22 cellular contexts compared by ENCODE assay signal in genomic region chr9:92513349-92513748, GRCh38. TPM values are rescaled to one million over a fixed set of nuclear protein-coding genes. Genes with fewer than 3 reads are reported as not detected.
DNase-seq lines count a peak whose midpoint lies in the region; ATAC-seq and TF ChIP-seq lines count a peak whose summit lies in the region.
"Had no signal": no experiment of that assay in that cellular context is flagged by ENCODE, and none has a peak within 500 bp of the region (broad histone marks: within the 10 kb centered on the region; RNA-seq: fewer than 3 reads in every experiment).

No MANE protein-coding gene starts in this region.

- H3K4me1 ChIP-seq in BLaER1 = peaks cover 25% of the 10 kb centered on the region
- H3K4me1 ChIP-seq in mucosa of descending colon (ENCODE audit: low read depth) = no peaks in the 10 kb centered on the region
- H3K4me1 ChIP-seq: A549 had no signal

- H3K9me3 Mint-ChIP-seq in osteocyte (ENCODE audit: unreplicated experiment) = peaks cover 3% of the 10 kb centered on the region
- H3K9me3 Mint-ChIP-seq: CD8-positive, alpha-beta T cell had no signal

- H3K9me3 ChIP-seq in BLaER1 = no peaks in the 10 kb centered on the region
- H3K9me3 ChIP-seq in mucosa of descending colon = no peaks in the 10 kb centered on the region
- H3K9me3 ChIP-seq: A549, HAP-1 had no signal

- peak overlapping the region; percentile 53 for H3K4me2 ChIP-seq in BLaER1
- H3K4me2 ChIP-seq: A549 had no signal

- H3K27me3 ChIP-seq in BLaER1 = no peaks in the 10 kb centered on the region

- peaks cover 39% of the 10 kb centered on the region for H3K4me1 Mint-ChIP-seq in osteocyte (ENCODE audit: unreplicated experiment)

- no peaks in the 10 kb centered on the region for H3K27me3 Mint-ChIP-seq in osteocyte (ENCODE audit: unreplicated experiment)

- ATAC-seq in Right ventricle myocardium superior (ENCODE audit: poor library complexity) (peak; percentile 12), left cardiac atrium (no peak), mucosa of descending colon (no peak)
- ATAC-seq: A549; CD8-positive, alpha-beta T cell had no signal

- peaks cover 21% of the 10 kb centered on the region for H3K36me3 Mint-ChIP-seq in osteocyte (ENCODE audit: unreplicated experiment)
- H3K36me3 Mint-ChIP-seq: CD8-positive, alpha-beta T cell had no signal

- intact Hi-C loops in Right ventricle myocardium superior (cut with DNase I) = no loop called here
- intact Hi-C loops in left cardiac atrium (cut with DNase I) = no loop called here
- intact Hi-C loops in mucosa of descending colon (cut with DNase I, micrococcal nuclease) = no loop called here

- H3K4me3 ChIP-seq in BLaER1 (no peak overlapping the region), coronary artery (peak overlapping the region; percentile 8), mucosa of descending colon (no peak overlapping the region)
- H3K4me3 ChIP-seq: A549, GM23248, HAP-1 had no signal

- H3K36me3 ChIP-seq in BLaER1 (no peaks in the 10 kb centered on the region), mucosa of descending colon (ENCODE audit: low read depth) (no peaks in the 10 kb centered on the region)
- H3K36me3 ChIP-seq: HAP-1 had no signal

- H3K9ac ChIP-seq in BLaER1 = no peak overlapping the region
- H3K9ac ChIP-seq: GM23248 had no signal

- no peaks in the 10 kb centered on the region for H4K20me1 ChIP-seq in BLaER1

- peak overlapping the region; percentile 75 for H3K27ac Mint-ChIP-seq in osteocyte (ENCODE audit: unreplicated experiment)
- H3K27ac Mint-ChIP-seq: CD8-positive, alpha-beta T cell had no signal

- H3K27ac ChIP-seq in BLaER1 = no peak overlapping the region; the same call in 1 of the 2 replicates
- H3K27ac ChIP-seq in coronary artery = peak overlapping the region; percentile 63 to 81
- H3K27ac ChIP-seq: 22Rv1, A549, GM23248, HL-60 had no signal

- H3K4me3 Mint-ChIP-seq in osteocyte (ENCODE audit: unreplicated experiment) = no peak overlapping the region
- H3K4me3 Mint-ChIP-seq: CD8-positive, alpha-beta T cell had no signal

- no peak for TF ChIP-seq CTCF in coronary artery (IDR thresholded peaks at IDR 0.05)
- no peak for TF ChIP-seq CTCF in osteocyte (IDR thresholded peaks at IDR 0.05)
- TF ChIP-seq CTCF in mucosa of descending colon (IDR thresholded peaks at IDR 0.05) = no peak

- DNase-seq in Right ventricle myocardium superior (no peak), left cardiac atrium (no peak), coronary artery (ENCODE audit: low spot score) (no peak), osteocyte (ENCODE audit: extremely low spot score, unreplicated experiment) (no peak), mucosa of descending colon (no peak), DMS153 treated with DMSO at 0.1 percent for 48 hours (lab: John Stamatoyannopoulos, UW; ENCODE audit: unreplicated experiment) (no peak), NCI-H748 treated with DMSO at 0.1 percent for 48 hours (lab: John Stamatoyannopoulos, UW) (no peak)
- DNase-seq: AML-193; CD8-positive, alpha-beta T cell; COR-L47; DMS 273 treated with DMSO at 0.1 percent for 48 hours; DMS79; GDM1; GM23248 had no signal

RNA-seq across cellular contexts. Expression of gene ECM2, which starts 22.4 kb away (rescaled TPM):
- total RNA-seq in Right ventricle myocardium superior = 5.6 TPM
- total RNA-seq in left cardiac atrium = 10 to 100 TPM; 14.4 to 17.6 TPM
- 53.3 and 56.0 TPM in 2 replicates for total RNA-seq in osteocyte
- 1 to 10 TPM; 1.0 to 5.0 (median 1.9) TPM for total RNA-seq in mucosa of descending colon
- total RNA-seq: CD8-positive, alpha-beta T cell had no signal

RNA-seq across cellular contexts. Expression of gene ASPN, which starts 31.0 kb away (rescaled TPM):
- 4.8 TPM for total RNA-seq in Right ventricle myocardium superior
- 1 to 10 TPM; 7.9 to 8.8 TPM for total RNA-seq in left cardiac atrium
- total RNA-seq in osteocyte = 116 and 129 TPM in 2 replicates
- total RNA-seq in mucosa of descending colon = 1 to 10 TPM; 1.1 to 5.1 (median 1.3) TPM
- total RNA-seq: CD8-positive, alpha-beta T cell; Daoy; H4; HT1080 had no signal

Comparison
In these comparisons a context has a peak if more than half of its experiments do, and no peak if none do; other contexts are left out.
1. RNA of gene ASPN, which starts 31.0 kb away (total RNA-seq): 116 to 129 TPM in osteocyte; 7.9 to 8.8 TPM in left cardiac atrium, 4.8 TPM in Right ventricle myocardium superior (single experiment) and 1.1 to 5.1 TPM in mucosa of descending colon; every median in the first group is over 10 times any median in the second.